Comparison of ENCODE assay signal across 9 cellular contexts in the genomic region with DNA sequence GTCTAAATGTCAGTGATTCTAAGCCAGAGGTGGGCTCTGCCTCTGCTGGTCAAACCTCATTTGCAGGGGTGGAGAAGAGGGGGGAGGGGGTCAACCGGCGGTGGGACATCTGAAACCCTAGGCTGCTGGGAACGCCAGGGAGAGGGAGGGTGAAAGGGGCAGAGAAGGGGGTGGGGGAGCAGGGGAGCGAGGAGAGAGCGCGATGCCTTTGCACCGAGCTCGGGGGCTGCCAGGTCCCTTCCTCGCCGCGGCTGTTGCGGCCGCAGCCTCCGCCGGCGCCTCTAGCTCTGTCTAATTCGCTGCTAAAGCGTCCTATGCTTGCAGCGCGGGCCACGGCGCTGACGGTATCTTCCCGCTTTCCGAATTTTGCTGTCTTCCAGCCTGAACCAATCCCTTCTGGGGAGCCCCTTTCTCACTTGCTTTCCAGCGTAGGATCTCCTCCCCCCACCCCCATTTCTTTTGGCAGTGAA. TPM values are rescaled to one million over a fixed set of nuclear protein-coding genes. Genes with fewer than 3 reads are reported as not detected.
DNase-seq lines count a peak whose midpoint lies in the region; ATAC-seq, FAIRE-seq and TF ChIP-seq lines count a peak whose summit lies in the region.
"Had no signal": no experiment of that assay in that cellular context is flagged by ENCODE, and none has a peak within 500 bp of the region (broad histone marks: within the 10 kb centered on the region; RNA-seq: fewer than 3 reads in every experiment).

Gene FGF10 (minus strand): TSS at position 11 of the 470 bp plus-strand sequence. CDS start 738 bp downstream, outside the sequence.

- H3K4me1 ChIP-seq in HUES48 (ENCODE audit: control insufficient read depth, insufficient read depth, low read length) (peaks cover 26% of the 10 kb centered on the region), ascending aorta (no peaks in the 10 kb centered on the region), keratinocyte (ENCODE audit: control insufficient read depth, extremely low read depth, insufficient read depth, low read length) (peaks cover 4% of the 10 kb centered on the region)

- dilution Hi-C loops in keratinocyte (cut with MboI; ENCODE audit: extremely low pct_ligation_motif_present, low sequenced_read_pairs) = no loop called here

- H3K9me1 ChIP-seq in keratinocyte (ENCODE audit: control insufficient read depth, extremely low read depth, insufficient read depth, low read length) = no peaks in the 10 kb centered on the region

- no peak for FAIRE-seq in keratinocyte (lab: Jason Lieb, UNC)

- no peaks in the 10 kb centered on the region for H4K20me1 ChIP-seq in keratinocyte (ENCODE audit: control insufficient read depth, extremely low read depth, insufficient read depth, low read length)

- DNase-seq in ascending aorta (ENCODE audit: low spot score in 2 of 2) (peak in 1 of 2 donors; percentile 60), keratinocyte (ENCODE audit: low read depth, low spot score) (no peak), dedifferentiated amniotic fluid mesenchymal stem cell (ENCODE audit: extremely low spot score) (no peak)
- no peak for DNase-seq in stimulated activated naive B cell treated with anti-CD40 and anti-IgM and Interleukin-4, amounts not matched to agents 10 μg/mL and 1 μg/mL and 100 μg/mL, for 72 hours
- DNase-seq in activated CD8-positive, alpha-beta memory T cell treated with anti-CD3 and anti-CD28 coated beads, Interleukin-2, amount 50 U/mL, for 48 hours = no peak

- H3K27ac Mint-ChIP-seq in stimulated activated naive B cell treated with anti-CD40 and anti-IgM and Interleukin-4, amounts not matched to agents 10 μg/mL and 1 μg/mL and 100 μg/mL, for 72 hours = peak within 1 kb of the TSS; percentile 31
- H3K27ac Mint-ChIP-seq: activated naive CD4-positive, alpha-beta T cell treated with anti-CD3 and anti-CD28 coated beads, Interleukin-2, amount 50 U/mL, for 24 hours had no signal

- TF ChIP-seq CTCF in ascending aorta (IDR thresholded peaks at IDR 0.05) (no peak), keratinocyte (optimal IDR thresholded peaks at IDR 0.05 in 1 of 3, IDR thresholded peaks at IDR 0.05 in 1 of 3, conservative IDR thresholded peaks at IDR 0.05 in 1 of 3; ENCODE audit: extremely low read depth in 1 of 3, insufficient read depth in 2 of 3, low read length in 3 of 3) (no peak)

- no peak for ATAC-seq in stimulated activated naive B cell treated with anti-CD40 and anti-IgM and Interleukin-4, amounts not matched to agents 10 μg/mL and 1 μg/mL and 100 μg/mL, for 72 hours (replicated peaks)
- no peak for ATAC-seq in GM19455 (IDR thresholded peaks at IDR 0.05; ENCODE audit: unreplicated experiment)
- ATAC-seq in GM21737 (IDR thresholded peaks at IDR 0.05; ENCODE audit: unreplicated experiment) = no peak

- H3K36me3 ChIP-seq in HUES48 (ENCODE audit: control insufficient read depth, insufficient read depth, low read length) (no peaks in the 10 kb centered on the region), ascending aorta (no peaks in the 10 kb centered on the region), keratinocyte (ENCODE audit: control insufficient read depth in 2 of 2, extremely low read depth in 1 of 2, insufficient read depth in 2 of 2, low read length in 2 of 2) (no peaks in the 10 kb centered on the region)

- no peaks in the 10 kb centered on the region for H3K36me3 Mint-ChIP-seq in stimulated activated naive B cell treated with anti-CD40 and anti-IgM and Interleukin-4, amounts not matched to agents 10 μg/mL and 1 μg/mL and 100 μg/mL, for 72 hours
- H3K36me3 Mint-ChIP-seq: activated naive CD4-positive, alpha-beta T cell treated with anti-CD3 and anti-CD28 coated beads, Interleukin-2, amount 50 U/mL, for 24 hours had no signal

- H3K4me2 ChIP-seq in keratinocyte (ENCODE audit: control insufficient read depth, extremely low read depth, insufficient read depth, low read depth, low read length) = peak within 1 kb of the TSS; percentile 56

- no peak within 1 kb of the TSS for H2AFZ ChIP-seq in keratinocyte (ENCODE audit: control insufficient read depth, low read length)

- 0 out of 2 replicates have a peak within 1 kb of the TSS, but pooled peaks have one; percentile 1 for H3K9ac ChIP-seq in HUES48 (ENCODE audit: low read depth, low read length)
- H3K9ac ChIP-seq in keratinocyte (ENCODE audit: control insufficient read depth, extremely low read depth, insufficient read depth, low read length) = no peak within 1 kb of the TSS

- H3K27me3 Mint-ChIP-seq in stimulated activated naive B cell treated with anti-CD40 and anti-IgM and Interleukin-4, amounts not matched to agents 10 μg/mL and 1 μg/mL and 100 μg/mL, for 72 hours = peaks cover 42 to 47% of the 10 kb centered on the region in 2 donors

- H3K27ac ChIP-seq in HUES48 (ENCODE audit: low read depth, low read length) (no peak within 1 kb of the TSS), ascending aorta (peak within 1 kb of the TSS in 1 of 2 donors; percentile 2), keratinocyte (ENCODE audit: control insufficient read depth, insufficient read depth, low read length) (no peak within 1 kb of the TSS)

- H3K4me3 ChIP-seq in HUES48 (ENCODE audit: low read depth, low read length) (peak within 1 kb of the TSS; percentile 70), ascending aorta (peak within 1 kb of the TSS; percentile 54 to 69), keratinocyte (ENCODE audit: control insufficient read depth in 2 of 3, extremely low read depth in 1 of 3, insufficient read depth in 2 of 3, low read depth in 1 of 3, low read length in 3 of 3) (peak within 1 kb of the TSS in 1 of 3 experiments; percentile 40)

- intact Hi-C loops in ascending aorta (cut with DNase I) = no loop called here

- peak within 1 kb of the TSS in 1 of 2 donors; percentile 25 for H3K4me3 Mint-ChIP-seq in stimulated activated naive B cell treated with anti-CD40 and anti-IgM and Interleukin-4, amounts not matched to agents 10 μg/mL and 1 μg/mL and 100 μg/mL, for 72 hours
- H3K4me3 Mint-ChIP-seq: activated naive CD4-positive, alpha-beta T cell treated with anti-CD3 and anti-CD28 coated beads, Interleukin-2, amount 50 U/mL, for 24 hours had no signal

- H3K27me3 ChIP-seq in HUES48 (ENCODE audit: control insufficient read depth, insufficient read depth, low read length) (peaks cover 61% of the 10 kb centered on the region), ascending aorta (no peaks in the 10 kb centered on the region), keratinocyte (ENCODE audit: control insufficient read depth, extremely low read depth, insufficient read depth, low read length) (peaks cover 42% of the 10 kb centered on the region)

- peaks cover 0 to 9% of the 10 kb centered on the region in 2 donors for H3K4me1 Mint-ChIP-seq in stimulated activated naive B cell treated with anti-CD40 and anti-IgM and Interleukin-4, amounts not matched to agents 10 μg/mL and 1 μg/mL and 100 μg/mL, for 72 hours

- no peaks in the 10 kb centered on the region for H3K9me3 ChIP-seq in HUES48 (ENCODE audit: control insufficient read depth, insufficient read depth, low read length)
- H3K9me3 ChIP-seq in ascending aorta = no peaks in the 10 kb centered on the region
- H3K9me3 ChIP-seq in keratinocyte (ENCODE audit: control insufficient read depth, low read depth, low read length) = no peaks in the 10 kb centered on the region

- H3K79me2 ChIP-seq in keratinocyte (ENCODE audit: control insufficient read depth, insufficient read depth, low read length) = no peaks in the 10 kb centered on the region

- H3K9me3 Mint-ChIP-seq in stimulated activated naive B cell treated with anti-CD40 and anti-IgM and Interleukin-4, amounts not matched to agents 10 μg/mL and 1 μg/mL and 100 μg/mL, for 72 hours = peaks cover 0 to 4% of the 10 kb centered on the region in 2 donors
- H3K9me3 Mint-ChIP-seq: activated naive CD4-positive, alpha-beta T cell treated with anti-CD3 and anti-CD28 coated beads, Interleukin-2, amount 50 U/mL, for 24 hours had no signal

RNA-seq across cellular contexts. Expression of gene FGF10, which starts in this region (rescaled TPM):
- 7.5 TPM for total RNA-seq in ascending aorta
- not detected in 3 replicates for polyA plus RNA-seq in keratinocyte
- polyA plus RNA-seq in keratinocyte (2011; ENCODE audit: low read depth) = not detected
- polyA plus RNA-seq in keratinocyte (2011; cell fraction: cytosol; rRNA removed) = not detected in 2 replicates
- polyA plus RNA-seq in keratinocyte (2011; cell fraction: nucleus; rRNA removed) = not detected in 2 replicates
- not detected in 2 replicates for polyA plus RNA-seq in keratinocyte (2012; ENCODE audit: low replicate concordance)
- not detected in 3 replicates for polyA minus RNA-seq in keratinocyte
- not detected for polyA minus RNA-seq in keratinocyte (2011; cell fraction: cytosol; rRNA and poly(A)+ RNA removed)
- polyA minus RNA-seq in keratinocyte (2011; cell fraction: nucleus; rRNA and poly(A)+ RNA removed) = not detected in 2 replicates
